In genomic region chr3:45104715-45105711, GRCh38 we compare ENCODE assay signal across 11 cellular contexts. TPM values are rescaled to one million over a fixed set of nuclear protein-coding genes. Genes with fewer than 3 reads are reported as not detected.
DNase-seq lines count a peak whose midpoint lies in the region; ATAC-seq and TF ChIP-seq lines count a peak whose summit lies in the region.
"Had no signal": no experiment of that assay in that cellular context is flagged by ENCODE, and none has a peak within 500 bp of the region (broad histone marks: within the 10 kb centered on the region; RNA-seq: fewer than 3 reads in every experiment).

No MANE protein-coding gene starts in this region.

- H3K27me3 ChIP-seq in SK-N-SH (ENCODE audit: insufficient read depth): no peaks in the 10 kb centered on the region
- H3K27me3 ChIP-seq in Karpas-422 (ENCODE audit: low read length): no peaks in the 10 kb centered on the region

- H3K4me2 ChIP-seq in SK-N-SH: no peak overlapping the region
- H3K4me2 ChIP-seq in Karpas-422 (ENCODE audit: low read depth, low read length, poor library complexity, severe bottlenecking): peak overlapping the region; percentile 45

- H4K20me1 ChIP-seq in SK-N-SH (ENCODE audit: insufficient read depth) (no peaks in the 10 kb centered on the region), Karpas-422 (ENCODE audit: insufficient read depth, low read depth, low read length) (no peaks in the 10 kb centered on the region)

- H3K9me2 ChIP-seq in SK-N-SH (no peaks in the 10 kb centered on the region), Karpas-422 (replicated peaks; ENCODE audit: insufficient read depth, low read length) (no peaks in the 10 kb centered on the region)

- H3K4me3 ChIP-seq in SK-N-SH (ENCODE audit: low read depth in 2 of 2, low read length in 1 of 2) (no peak overlapping the region), Karpas-422 (ENCODE audit: low read length) (no peak overlapping the region)

- no peak for DNase-seq in SK-N-SH
- no peak for DNase-seq in Karpas-422
- peak; percentile 67 for DNase-seq in amniotic epithelial cell (ENCODE audit: low read depth)
- DNase-seq in natural killer cell: no peak
- no peak for DNase-seq in SHP77 treated with DMSO at 0.1 percent for 48 hours (lab: John Stamatoyannopoulos, UW)
- DNase-seq: cortex of kidney, hippocampal formation, trophoblast cell had no signal

- TF ChIP-seq EP300 in SK-N-SH (IDR thresholded peaks at IDR 0.05; ENCODE audit: borderline replicate concordance in 1 of 2, low read depth in 1 of 2, low read length in 1 of 2): no peak

- peaks cover 8% of the 10 kb centered on the region for H3K36me3 Mint-ChIP-seq in natural killer cell

- H3K4me1 ChIP-seq in SK-N-SH (ENCODE audit: control insufficient read depth in 1 of 2, insufficient read depth in 2 of 2, low read depth in 1 of 2, low read length in 1 of 2): peaks cover 7 to 14% of the 10 kb centered on the region in 2 experiments; a peak in 2 of 4 replicates
- peaks cover 23% of the 10 kb centered on the region for H3K4me1 ChIP-seq in Karpas-422 (ENCODE audit: low read length)

- H3K9me3 ChIP-seq in SK-N-SH (no peaks in the 10 kb centered on the region), Karpas-422 (ENCODE audit: low read length) (no peaks in the 10 kb centered on the region)

- no peak for TF ChIP-seq RAD21 in SK-N-SH (IDR thresholded peaks at IDR 0.05; ENCODE audit: low read length)

- no peaks in the 10 kb centered on the region for H3K9me3 Mint-ChIP-seq in natural killer cell

- ATAC-seq in SK-N-SH treated with all-trans-retinoic acid at 6 μM for 48 hours: no peak; the same call in 2 of the 3 replicates
- ATAC-seq in natural killer cell: peak in 2 of 3 donors; percentile 27 to 34
- no peak for ATAC-seq in GM18517 (IDR thresholded peaks at IDR 0.05; ENCODE audit: unreplicated experiment)
- no peak for ATAC-seq in GM19328 (IDR thresholded peaks at IDR 0.05; ENCODE audit: unreplicated experiment)

- no peak for TF ChIP-seq CTCF in SK-N-SH (IDR thresholded peaks at IDR 0.05)
- TF ChIP-seq CTCF in natural killer cell (IDR thresholded peaks at IDR 0.05): no peak

- no peaks in the 10 kb centered on the region for H3F3A ChIP-seq in SK-N-SH (replicated peaks; ENCODE audit: insufficient read depth)

- H3K36me3 ChIP-seq in SK-N-SH (replicated peaks in 1 of 2; ENCODE audit: control insufficient read depth in 1 of 2, insufficient read depth in 2 of 2, low read length in 1 of 2) (no peaks in the 10 kb centered on the region), Karpas-422 (ENCODE audit: insufficient read depth, low read length) (no peaks in the 10 kb centered on the region)

- 82% methylated on average over 5 of the region's 8 CpGs for WGBS in SK-N-SH (ENCODE audit: low lambda C conversion rate)

- H3K4me3 Mint-ChIP-seq in natural killer cell: peak overlapping the region; percentile 67

- H3K27me3 Mint-ChIP-seq in natural killer cell (ENCODE audit: low read depth in 2 of 2): peaks cover 16 to 22% of the 10 kb centered on the region in 2 donors

- POLR2A ChIA-PET in SK-N-SH (lab: Yijun Ruan, JAX): no interaction called here

- H3K79me2 ChIP-seq in SK-N-SH (ENCODE audit: insufficient read depth) (no peaks in the 10 kb centered on the region), Karpas-422 (ENCODE audit: low read length) (no peaks in the 10 kb centered on the region)

- intact Hi-C loops in natural killer cell (cut with micrococcal nuclease): no loop called here

- peak overlapping the region in 1 of 2 donors; percentile 58 for H3K27ac Mint-ChIP-seq in natural killer cell

- H3K27ac ChIP-seq in SK-N-SH (ENCODE audit: low read depth in 2 of 2, low read length in 1 of 2) (peak overlapping the region in 1 of 2 experiments; percentile 31; a peak in 2 of 4 replicates), Karpas-422 (ENCODE audit: low read length) (no peak overlapping the region)

- H3K9ac ChIP-seq in SK-N-SH: no peak overlapping the region
- no peak overlapping the region for H3K9ac ChIP-seq in Karpas-422 (ENCODE audit: low read length)

- H2AFZ ChIP-seq in SK-N-SH (ENCODE audit: low read depth) (no peak overlapping the region), Karpas-422 (ENCODE audit: low read length) (no peak overlapping the region)

- CTCF ChIA-PET in SK-N-SH (lab: Yijun Ruan, JAX): interaction anchor here (0.9 to 1.9 kb wide), 2 partner anchors 15 to 105 kb away, joined by 4 read pairs; no protein-coding TSS in a partner anchor

- H3K4me1 Mint-ChIP-seq in natural killer cell: peaks cover 64 to 70% of the 10 kb centered on the region in 2 donors

TF ChIP-seq in SK-N-SH, 30 proteins besides CTCF, POLR2A, EP300 and RAD21:
- TF ChIP-seq SMC3 (IDR thresholded peaks at IDR 0.05; ENCODE audit: low read depth, low read length) (no peak), FOSL2 (IDR thresholded peaks at IDR 0.05; ENCODE audit: borderline replicate concordance, low read depth) (0 out of 2 replicates have a peak, but pooled peaks have one; percentile 16)

TF ChIP-seq in SK-N-SH treated with all-trans-retinoic acid at 6 μM for 48 hours, 23 proteins besides CTCF, POLR2A, EP300 and RAD21:
- TF ChIP-seq CREB5 (CRISPR knock-in tag; IDR thresholded peaks at IDR 0.05; ENCODE audit: low read depth) (no peak), ZFP30 (CRISPR knock-in tag; IDR thresholded peaks at IDR 0.05) (no peak), ESRRG (CRISPR knock-in tag; IDR thresholded peaks at IDR 0.05) (no peak), ARNTL (CRISPR knock-in tag; IDR thresholded peaks at IDR 0.05; ENCODE audit: borderline replicate concordance, low read depth) (no peak), TCF4 (CRISPR knock-in tag; IDR thresholded peaks at IDR 0.05; ENCODE audit: borderline replicate concordance) (no peak), PATZ1 (CRISPR knock-in tag; IDR thresholded peaks at IDR 0.05; ENCODE audit: borderline replicate concordance) (no peak), SNAI2 (CRISPR knock-in tag; IDR thresholded peaks at IDR 0.05) (no peak), OSR1 (CRISPR knock-in tag; IDR thresholded peaks at IDR 0.05) (no peak), GLIS3 (CRISPR knock-in tag; IDR thresholded peaks at IDR 0.05) (no peak), CSRNP3 (CRISPR knock-in tag; IDR thresholded peaks at IDR 0.05) (no peak), ZNF70 (CRISPR knock-in tag; IDR thresholded peaks at IDR 0.05) (no peak), CSDC2 (CRISPR knock-in tag; IDR thresholded peaks at IDR 0.05) (no peak), PPARA (CRISPR knock-in tag; IDR thresholded peaks at IDR 0.05; ENCODE audit: borderline replicate concordance) (no peak), ZNF565 (CRISPR knock-in tag; conservative IDR thresholded peaks at IDR 0.05; ENCODE audit: low read depth) (no peak), RARB (CRISPR knock-in tag; IDR thresholded peaks at IDR 0.05) (no peak), ZC3H10 (CRISPR knock-in tag; IDR thresholded peaks at IDR 0.05) (no peak), TOX (CRISPR knock-in tag; IDR thresholded peaks at IDR 0.05; ENCODE audit: borderline replicate concordance) (no peak), BACH2 (CRISPR knock-in tag; IDR thresholded peaks at IDR 0.05; ENCODE audit: borderline replicate concordance) (no peak), ZNF8 (CRISPR knock-in tag; IDR thresholded peaks at IDR 0.05) (no peak)

RNA-seq across cellular contexts. Expression of gene CDCP1, which starts 41.2 kb away (rescaled TPM):
- 2.7 and 3.6 TPM in 2 replicates for polyA plus RNA-seq in SK-N-SH (2012; rRNA removed)
- polyA plus RNA-seq in SK-N-SH (2012; cell fraction: cytosol; rRNA removed): 2.2 and 2.9 TPM in 2 replicates
- 2.1 and 2.8 TPM in 2 replicates for polyA plus RNA-seq in SK-N-SH (2012; cell fraction: nucleus; rRNA removed)
- total RNA-seq in Karpas-422 (2014; rRNA removed; shearing (Covaris generic); ENCODE audit: low replicate concordance): not detected in 2 replicates
- under 1 TPM; 0.38 to 0.61 (median 0.48) TPM for total RNA-seq in natural killer cell

Comparison
In these comparisons a context has a peak if more than half of its experiments do, and no peak if none do; other contexts are left out.
1. ATAC-seq: peak in natural killer cell (2 of 3); none in SK-N-SH treated with all-trans-retinoic acid at 6 μM for 48 hours (single experiment), GM18517 (single experiment) and GM19328 (single experiment).